In genomic region chr4:163164110-163164509, GRCh38 we compare ENCODE assay signal across 16 cellular contexts. TPM values are rescaled to one million over a fixed set of nuclear protein-coding genes. Genes with fewer than 3 reads are reported as not detected.
DNase-seq lines count a peak whose midpoint lies in the region; ATAC-seq and TF ChIP-seq lines count a peak whose summit lies in the region.
"Had no signal": no experiment of that assay in that cellular context is flagged by ENCODE, and none has a peak within 500 bp of the region (broad histone marks: within the 10 kb centered on the region; RNA-seq: fewer than 3 reads in every experiment).

No MANE protein-coding gene starts in this region.

- no peak for ATAC-seq in heart right ventricle

- DNase-seq in cardiac muscle cell (ENCODE audit: low read depth in 1 of 2, low spot score in 1 of 2) (no peak), heart right ventricle (no peak), OCI-LY7 (ENCODE audit: low spot score) (no peak), endodermal cell (no peak), endothelial cell (ENCODE audit: low spot score) (no peak)
- no peak for DNase-seq in activated CD4-positive, alpha-beta T cell treated with anti-CD3 and anti-CD28 coated beads for 48 hours
- DNase-seq in activated CD4-positive, alpha-beta T cell treated with anti-CD3 and anti-CD28 coated beads, Interleukin-2, amount 50 U/mL, for 48 hours: no peak
- DNase-seq: activated CD4-positive, CD25-positive, alpha-beta regulatory T cell treated with anti-CD3 and anti-CD28 coated beads, Interleukin-2, amount 50 U/mL, for 72 hours; activated CD8-positive, alpha-beta memory T cell treated with anti-CD3 and anti-CD28 coated beads, Interleukin-2, amount 50 U/mL, for 4 hours; activated naive CD4-positive, alpha-beta T cell treated with anti-CD3 and anti-CD28 coated beads, Interleukin-2, amount 10 ng/mL, durations not matched to agents 7 days and 5 days; NCI-H2081; NCI-H524 treated with DMSO at 0.1 percent for 48 hours; SJCRH30; T1000 had no signal

- H3K9me3 ChIP-seq in cardiac muscle cell (ENCODE audit: low read depth) (no peaks in the 10 kb centered on the region), heart right ventricle (no peaks in the 10 kb centered on the region), OCI-LY7 (ENCODE audit: low read length) (no peaks in the 10 kb centered on the region), endodermal cell (ENCODE audit: control insufficient read depth, low read length) (no peaks in the 10 kb centered on the region), skeletal muscle satellite cell (replicated peaks; ENCODE audit: low read length) (no peaks in the 10 kb centered on the region)
- H3K9me3 ChIP-seq: SJCRH30, vagina had no signal

- peaks cover 73% of the 10 kb centered on the region for H3K79me2 ChIP-seq in OCI-LY7 (ENCODE audit: insufficient read depth, low read depth, low read length)

- H3K4me1 Mint-ChIP-seq in endodermal cell: peaks cover 16% of the 10 kb centered on the region
- peaks cover 24% of the 10 kb centered on the region for H3K4me1 Mint-ChIP-seq in endothelial cell (ENCODE audit: unreplicated experiment)

- H3K9me2 ChIP-seq in OCI-LY7 (ENCODE audit: insufficient read depth, low read length): no peaks in the 10 kb centered on the region

- H3K27ac ChIP-seq in cardiac muscle cell (no peak overlapping the region), heart right ventricle (no peak overlapping the region), OCI-LY7 (ENCODE audit: low read depth, low read length, poor library complexity, severe bottlenecking) (no peak overlapping the region), endodermal cell (ENCODE audit: low read depth, low read length) (no peak overlapping the region)
- H3K27ac ChIP-seq: SJCRH30, vagina had no signal

- H3K9ac ChIP-seq in endodermal cell (ENCODE audit: extremely low read depth, low read length, poor library complexity, severe bottlenecking) (no peak overlapping the region), skeletal muscle satellite cell (ENCODE audit: low read depth, low read length) (no peak overlapping the region)

- no peak overlapping the region for H2AFZ ChIP-seq in OCI-LY7 (ENCODE audit: low read length)

- H3K4me3 Mint-ChIP-seq in endodermal cell (no peak overlapping the region), endothelial cell (ENCODE audit: unreplicated experiment) (no peak overlapping the region)

- BruUV-seq in OCI-LY7 (replicated peaks; lab: Mats Ljungman, UMichigan): no TSS peak

- CTCF ChIA-PET in OCI-LY7 (lab: Charles Lee; ENCODE audit: unreplicated experiment): no interaction called here

- H3K4me3 ChIP-seq in cardiac muscle cell: peak overlapping the region; percentile 85
- no peak overlapping the region for H3K4me3 ChIP-seq in heart right ventricle
- H3K4me3 ChIP-seq in OCI-LY7 (ENCODE audit: low read depth, low read length, poor library complexity, severe bottlenecking): peak overlapping the region; percentile 13
- H3K4me3 ChIP-seq in endodermal cell (ENCODE audit: low read length): peak overlapping the region; percentile 98
- H3K4me3 ChIP-seq in skeletal muscle satellite cell (ENCODE audit: low read length): no peak overlapping the region
- H3K4me3 ChIP-seq: SJCRH30 had no signal

- POLR2A ChIA-PET in OCI-LY7 (lab: Charles Lee): no interaction called here

- no peak for TF ChIP-seq CTCF in cardiac muscle cell (IDR thresholded peaks at IDR 0.05; ENCODE audit: low read depth, low read length)
- TF ChIP-seq CTCF in heart right ventricle (IDR thresholded peaks at IDR 0.05): no peak
- TF ChIP-seq CTCF in OCI-LY7 (conservative IDR thresholded peaks at IDR 0.05; ENCODE audit: low read length): no peak
- TF ChIP-seq CTCF in endodermal cell (conservative IDR thresholded peaks at IDR 0.05): no peak
- no peak for TF ChIP-seq CTCF in endothelial cell (IDR thresholded peaks at IDR 0.05; ENCODE audit: unreplicated experiment)

- H3K9me3 Mint-ChIP-seq in endodermal cell (no peaks in the 10 kb centered on the region), endothelial cell (ENCODE audit: unreplicated experiment) (no peaks in the 10 kb centered on the region)
- H3K9me3 Mint-ChIP-seq: activated naive CD4-positive, alpha-beta T cell treated with anti-CD3 and anti-CD28 coated beads, Interleukin-2, amount 10 ng/mL, durations not matched to agents 7 days and 5 days had no signal

- peaks cover 25% of the 10 kb centered on the region for H4K20me1 ChIP-seq in OCI-LY7 (ENCODE audit: insufficient read depth, low read length)

- intact Hi-C loops in heart right ventricle (cut with DNase I) (loop anchor here in 1 of 10 donors (10.0 kb wide), 1 partner anchor 171 kb away; the partner anchor contains the start of gene NPY1R), OCI-LY7 (cut with micrococcal nuclease; ENCODE audit: unreplicated experiment) (loop anchor here (10.0 kb wide), 2 partner anchors 381 to 501 kb away; no protein-coding TSS in a partner anchor)

- H3K27me3 ChIP-seq in cardiac muscle cell: no peaks in the 10 kb centered on the region
- H3K27me3 ChIP-seq in heart right ventricle: no peaks in the 10 kb centered on the region
- H3K27me3 ChIP-seq in endodermal cell (ENCODE audit: control insufficient read depth, insufficient read depth, low read length, poor library complexity, severe bottlenecking): no peaks in the 10 kb centered on the region
- no peaks in the 10 kb centered on the region for H3K27me3 ChIP-seq in skeletal muscle satellite cell (ENCODE audit: control insufficient read depth, insufficient read depth, low read length)
- H3K27me3 ChIP-seq: SJCRH30, vagina had no signal

- H3K36me3 Mint-ChIP-seq in endodermal cell (ENCODE audit: low read depth): peaks cover 28% of the 10 kb centered on the region
- H3K36me3 Mint-ChIP-seq in endothelial cell (ENCODE audit: low read depth, unreplicated experiment): peaks cover 4% of the 10 kb centered on the region

- 82 to 83% methylated on average over 4 of the region's 4 CpGs for WGBS in heart right ventricle, 2 donors
- 100% methylated on average over 4 of the region's 4 CpGs; no CpG with 5 or more reads in 1 of the 2 experiments for WGBS in endodermal cell (ENCODE audit: insufficient coverage in 1 of 2, insufficient read length in 1 of 2), 2 experiments

- H3K36me3 ChIP-seq in cardiac muscle cell (peaks cover 6% of the 10 kb centered on the region), heart right ventricle (peaks cover 0 to 42% (median 0%) of the 10 kb centered on the region in 9 donors), OCI-LY7 (ENCODE audit: insufficient read depth, low read length) (peaks cover 51% of the 10 kb centered on the region), endodermal cell (ENCODE audit: control insufficient read depth, insufficient read depth, low read length) (peaks cover 50% of the 10 kb centered on the region), skeletal muscle satellite cell (ENCODE audit: insufficient read depth, low read length) (peaks cover 8% of the 10 kb centered on the region)

- H3K4me1 ChIP-seq in cardiac muscle cell (ENCODE audit: low read depth) (peaks cover 15% of the 10 kb centered on the region), heart right ventricle (peaks cover 2 to 35% (median 24%) of the 10 kb centered on the region in 9 donors), OCI-LY7 (ENCODE audit: insufficient read depth, low read length, poor library complexity, severe bottlenecking) (peaks cover 12% of the 10 kb centered on the region), endodermal cell (ENCODE audit: control insufficient read depth, insufficient read depth, low read length) (no peaks in the 10 kb centered on the region), skeletal muscle satellite cell (ENCODE audit: control insufficient read depth, insufficient read depth, low read length) (peaks cover 30% of the 10 kb centered on the region)
- H3K4me1 ChIP-seq: SJCRH30 had no signal

- H3K27me3 Mint-ChIP-seq in endodermal cell (ENCODE audit: insufficient read depth): no peaks in the 10 kb centered on the region
- H3K27me3 Mint-ChIP-seq in endothelial cell (ENCODE audit: unreplicated experiment): peaks cover 8% of the 10 kb centered on the region
- H3K27me3 Mint-ChIP-seq: activated naive CD4-positive, alpha-beta T cell treated with anti-CD3 and anti-CD28 coated beads, Interleukin-2, amount 10 ng/mL, durations not matched to agents 7 days and 5 days had no signal

- peak overlapping the region; percentile 95 for H3K4me2 ChIP-seq in OCI-LY7 (ENCODE audit: low read length)
- H3K4me2 ChIP-seq in skeletal muscle satellite cell (ENCODE audit: low read length): peak overlapping the region; percentile 23

- no peak overlapping the region for H3K27ac Mint-ChIP-seq in endodermal cell
- no peak overlapping the region for H3K27ac Mint-ChIP-seq in endothelial cell (ENCODE audit: unreplicated experiment)
- H3K27ac Mint-ChIP-seq: activated naive CD4-positive, alpha-beta T cell treated with anti-CD3 and anti-CD28 coated beads, Interleukin-2, amount 10 ng/mL, durations not matched to agents 7 days and 5 days had no signal

RNA-seq across cellular contexts. Expression of gene NAF1, which starts 2.6 kb away (rescaled TPM):
- total RNA-seq in cardiac muscle cell: 20.5 and 31.6 TPM in 2 replicates
- 9.1 TPM in 2 replicates for polyA plus RNA-seq in cardiac muscle cell
- 10 to 100 TPM; 11.8 to 14.1 (median 13.4) TPM for total RNA-seq in heart right ventricle
- 1 to 10 TPM; 1.8 to 3.8 TPM for polyA plus RNA-seq in heart right ventricle
- 18.2 and 18.8 TPM in 2 replicates for total RNA-seq in OCI-LY7 (2014; rRNA removed; shearing (Covaris generic))
- 32.7 and 33.3 TPM in 2 replicates for total RNA-seq in OCI-LY7 (2022)
- total RNA-seq in endodermal cell: 10 to 100 TPM; 31.0 to 37.6 TPM
- 27.3 TPM for polyA plus RNA-seq in endodermal cell (2013, experiment 1 of 2)
- polyA plus RNA-seq in endodermal cell (2013, experiment 2 of 2): 24.6 TPM
- 10.5 and 10.6 TPM in 2 replicates for total RNA-seq in skeletal muscle satellite cell (2012; rRNA removed)
- 14.8 TPM for total RNA-seq in endothelial cell (ENCODE audit: unreplicated experiment)

Comparison
In these comparisons a context has a peak if more than half of its experiments do, and no peak if none do; other contexts are left out.
1. H3K4me3 ChIP-seq: peak in cardiac muscle cell (single experiment), OCI-LY7 (single experiment) and endodermal cell (single experiment); none in heart right ventricle (0 of 10) and skeletal muscle satellite cell (single experiment).